In the genomic region with DNA sequence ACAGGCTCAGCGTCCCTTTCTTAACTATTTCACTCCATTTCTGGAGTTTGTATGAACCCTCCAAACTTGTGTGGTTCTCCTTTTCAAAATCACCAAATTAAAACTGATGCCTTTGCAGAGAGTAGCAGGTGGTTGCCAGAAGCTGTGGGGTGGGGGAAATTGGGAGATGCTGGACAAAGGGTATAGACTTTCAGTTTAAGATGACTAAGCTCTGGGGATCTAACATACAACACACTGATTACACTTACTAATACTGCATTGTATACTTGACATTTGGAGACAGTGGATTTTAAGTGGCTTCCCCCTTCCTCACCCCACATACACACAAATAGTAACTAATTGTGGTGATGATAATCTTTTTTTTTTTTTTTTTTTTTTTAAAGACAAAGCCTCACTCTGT, we compare ENCODE assay signal across 26 cellular contexts.
"Had no signal": no experiment of that assay in that cellular context is flagged by ENCODE, and none has a peak within 500 bp of the region (broad histone marks: within the 10 kb centered on the region; RNA-seq: fewer than 3 reads in every experiment).

No MANE protein-coding gene starts in this region.

- H3K9me3 Mint-ChIP-seq: endodermal cell; natural killer cell treated with Interleukin-12 subunit alpha and Interleukin-12 subunit beta and Interleukin-15 and Interleukin-18, amount 100 ng/mL, for 72 hours; stimulated activated effector memory CD8-positive, alpha-beta T cell treated with anti-CD3 and anti-CD28 coated beads, Interleukin-12 subunit alpha, Interleukin-12 subunit beta, amount 100 ng/mL, for 72 hours had no signal

- H3K4me1 ChIP-seq: left ventricle myocardium inferior, neural progenitor cell, pancreas, stomach had no signal

- FAIRE-seq: endothelial cell of umbilical vein, kidney, pancreas had no signal

- H3K36me3 Mint-ChIP-seq: natural killer cell treated with Interleukin-12 subunit alpha and Interleukin-12 subunit beta and Interleukin-15 and Interleukin-18, amount 100 ng/mL, for 72 hours; neural progenitor cell; stimulated activated effector memory CD8-positive, alpha-beta T cell treated with anti-CD3 and anti-CD28 coated beads, Interleukin-12 subunit alpha, Interleukin-12 subunit beta, amount 100 ng/mL, for 72 hours had no signal

- H3K27ac Mint-ChIP-seq: endodermal cell; natural killer cell treated with Interleukin-12 subunit alpha and Interleukin-12 subunit beta and Interleukin-15 and Interleukin-18, amount 100 ng/mL, for 72 hours; neural progenitor cell; progenitor cell of endocrine pancreas; stimulated activated effector memory CD8-positive, alpha-beta T cell treated with anti-CD3 and anti-CD28 coated beads, Interleukin-12 subunit alpha, Interleukin-12 subunit beta, amount 100 ng/mL, for 72 hours had no signal

- H2AFZ ChIP-seq: hepatocyte, neural progenitor cell had no signal

- H3K79me2 ChIP-seq: hepatocyte had no signal

- H3K4me3 ChIP-seq: coronary artery, hepatocyte, left ventricle myocardium inferior, lung, neural progenitor cell, pancreas, stomach, thoracic aorta, transverse colon had no signal

- DNase-seq: effector CD4-positive, alpha-beta T cell; endodermal cell; erythroblast; foreskin keratinocyte; kidney; left cardiac atrium; left ventricle myocardium inferior; mesenchymal stem cell; midbrain; nucleus accumbens; pancreas; right cardiac atrium; stimulated activated CD4-positive, alpha-beta T cell treated with anti-CD3 and anti-CD28 coated beads, Interleukin-4, amount 100 ng/mL, for 1 hour; stimulated activated CD8-positive, alpha-beta memory T cell treated with anti-CD3 and anti-CD28 coated beads, Interleukin-4, amount 100 ng/mL, for 48 hours; stomach; substantia nigra; transverse colon had no signal

- H3K4me2 ChIP-seq: hepatocyte, neural progenitor cell had no signal

- H3K4me1 Mint-ChIP-seq: neural progenitor cell had no signal

- H3K9me3 ChIP-seq: left ventricle myocardium inferior, pancreas, stomach, thoracic aorta, transverse colon had no signal

- H3K4me3 Mint-ChIP-seq: endodermal cell; natural killer cell treated with Interleukin-12 subunit alpha and Interleukin-12 subunit beta and Interleukin-15 and Interleukin-18, amount 100 ng/mL, for 72 hours; neural progenitor cell; stimulated activated effector memory CD8-positive, alpha-beta T cell treated with anti-CD3 and anti-CD28 coated beads, Interleukin-12 subunit alpha, Interleukin-12 subunit beta, amount 100 ng/mL, for 72 hours had no signal

- H3K9ac ChIP-seq: neural progenitor cell had no signal

- H3K27ac ChIP-seq: coronary artery, foreskin keratinocyte, hepatocyte, left ventricle myocardium inferior, neural progenitor cell, pancreas, stomach, thoracic aorta, transverse colon had no signal

- H3K36me3 ChIP-seq: left ventricle myocardium inferior, neural progenitor cell, pancreas, stomach, thoracic aorta, transverse colon had no signal

- ATAC-seq: foreskin keratinocyte; left cardiac atrium; natural killer cell treated with Interleukin-12 subunit alpha and Interleukin-12 subunit beta and Interleukin-15 and Interleukin-18, amount 100 ng/mL, for 72 hours; pancreas; right cardiac atrium; stimulated activated effector memory CD8-positive, alpha-beta T cell treated with anti-CD3 and anti-CD28 coated beads, Interleukin-12 subunit alpha, Interleukin-12 subunit beta, amount 100 ng/mL, for 72 hours had no signal

- H3K27me3 ChIP-seq: foreskin keratinocyte, hepatocyte, neural progenitor cell, transverse colon had no signal
